In genomic region chr6:34138191-34138590, GRCh38 we compare ENCODE assay signal across 30 cellular contexts. TPM values are rescaled to one million over a fixed set of nuclear protein-coding genes. Genes with fewer than 3 reads are reported as not detected.
"Had no signal": no experiment of that assay in that cellular context is flagged by ENCODE, and none has a peak within 500 bp of the region (broad histone marks: within the 10 kb centered on the region; RNA-seq: fewer than 3 reads in every experiment).

No MANE protein-coding gene starts in this region.

- H3K9me3 Mint-ChIP-seq: activated naive CD4-positive, alpha-beta T cell treated with anti-CD3 and anti-CD28 coated beads, Interleukin-2, amount 50 U/mL, for 72 hours; nephron had no signal

- DNase-seq: activated CD4-positive, alpha-beta T cell treated with anti-CD3 and anti-CD28 coated beads for 36 hours; activated CD4-positive, CD25-positive, alpha-beta regulatory T cell; activated CD8-positive, alpha-beta memory T cell treated with anti-CD3 and anti-CD28 coated beads, Interleukin-2, amount 10 ng/mL, durations not matched to agents 7 days and 5 days; activated CD8-positive, alpha-beta T cell treated with anti-CD3 and anti-CD28 coated beads, Interleukin-2, amount 10 ng/mL, durations not matched to agents 7 days and 5 days; activated naive CD4-positive, alpha-beta T cell; activated T-cell treated with anti-CD3 and anti-CD28 coated beads, Interleukin-2, amount 50 U/mL, for 48 hours; central memory CD4-positive, alpha-beta T cell; dermis blood vessel endothelial cell; effector CD4-positive, alpha-beta T cell; foreskin melanocyte; heart right ventricle; left ventricle myocardium inferior; ovary; right lobe of liver; stimulated activated CD4-positive, alpha-beta T cell treated with anti-CD3 and anti-CD28 coated beads, Interleukin-2, amount 100 ng/mL, for 48 hours; stimulated activated naive CD4-positive, alpha-beta T cell treated with Interleukin-2 at 50 U/mL for 16 hours; T-helper 2 cell had no signal

- H3K36me3 ChIP-seq: breast epithelium, esophagus muscularis mucosa, heart right ventricle, left ventricle myocardium inferior, neutrophil, ovary, right lobe of liver, tibial nerve had no signal

- H3K9me3 ChIP-seq: breast epithelium, esophagus muscularis mucosa, heart right ventricle, left ventricle myocardium inferior, neutrophil, ovary, right lobe of liver, tibial nerve had no signal

- H3K27me3 ChIP-seq: ovary had no signal

- FAIRE-seq: colon, islet of Langerhans had no signal

- H3K4me3 Mint-ChIP-seq: activated CD4-positive, alpha-beta T cell treated with anti-CD3 and anti-CD28 coated beads for 36 hours; activated CD8-positive, alpha-beta memory T cell treated with anti-CD3 and anti-CD28 coated beads, Interleukin-2, amount 10 ng/mL, durations not matched to agents 7 days and 5 days; activated CD8-positive, alpha-beta T cell treated with anti-CD3 and anti-CD28 coated beads, Interleukin-2, amount 10 ng/mL, durations not matched to agents 7 days and 5 days; nephron had no signal

- H3K4me1 ChIP-seq: breast epithelium, left ventricle myocardium inferior, right lobe of liver had no signal

- H3K4me3 ChIP-seq: breast epithelium, esophagus muscularis mucosa, heart right ventricle, left ventricle myocardium inferior, lung, ovary, right lobe of liver, tibial nerve had no signal

- H3K27ac Mint-ChIP-seq: activated CD4-positive, alpha-beta T cell treated with anti-CD3 and anti-CD28 coated beads for 36 hours; activated CD8-positive, alpha-beta memory T cell treated with anti-CD3 and anti-CD28 coated beads, Interleukin-2, amount 10 ng/mL, durations not matched to agents 7 days and 5 days; activated CD8-positive, alpha-beta T cell treated with anti-CD3 and anti-CD28 coated beads, Interleukin-2, amount 10 ng/mL, durations not matched to agents 7 days and 5 days; activated naive CD4-positive, alpha-beta T cell treated with anti-CD3 and anti-CD28 coated beads, Interleukin-2, amount 50 U/mL, for 72 hours; nephron; progenitor cell of endocrine pancreas had no signal

- H3K36me3 Mint-ChIP-seq: activated CD8-positive, alpha-beta memory T cell treated with anti-CD3 and anti-CD28 coated beads, Interleukin-2, amount 10 ng/mL, durations not matched to agents 7 days and 5 days; activated naive CD4-positive, alpha-beta T cell treated with anti-CD3 and anti-CD28 coated beads, Interleukin-2, amount 50 U/mL, for 72 hours had no signal

- H3K27ac ChIP-seq: breast epithelium, esophagus muscularis mucosa, heart right ventricle, left ventricle myocardium inferior, neutrophil, ovary, right lobe of liver, tibial nerve had no signal

RNA-seq across cellular contexts. Expression of gene GRM4, which starts 7.7 kb away (rescaled TPM):
- total RNA-seq: activated CD8-positive, alpha-beta memory T cell treated with anti-CD3 and anti-CD28 coated beads, Interleukin-2, amount 10 ng/mL, durations not matched to agents 7 days and 5 days; activated CD8-positive, alpha-beta T cell treated with anti-CD3 and anti-CD28 coated beads, Interleukin-2, amount 10 ng/mL, durations not matched to agents 7 days and 5 days; breast epithelium; dermis blood vessel endothelial cell; esophagus muscularis mucosa; glomerular endothelial cell; heart right ventricle; left ventricle myocardium inferior; mesenteric fat pad; mucosa of gallbladder; right lobe of liver; tibial nerve had no signal
- polyA plus RNA-seq: heart right ventricle had no signal
